9 cellular contexts compared by ENCODE assay signal in the genomic region with DNA sequence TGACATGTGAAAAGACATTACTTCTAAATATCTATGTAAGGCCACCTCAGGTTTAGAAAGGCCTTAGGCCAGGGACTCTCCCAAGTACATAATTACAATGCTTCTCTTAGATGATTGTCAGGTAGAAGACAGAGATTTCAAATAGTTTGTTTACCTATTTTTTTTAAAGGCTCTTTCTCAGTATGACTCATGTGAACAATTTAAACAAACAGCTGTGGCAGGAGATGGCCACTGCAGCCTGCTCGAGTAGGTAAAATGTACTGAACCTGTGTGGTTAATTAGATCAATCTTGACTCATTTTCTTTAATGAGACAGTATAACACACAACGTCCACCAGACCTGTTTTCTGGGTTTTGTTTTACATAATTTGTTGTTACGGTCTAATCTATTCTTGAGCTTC. TPM values are rescaled to one million over a fixed set of nuclear protein-coding genes. Genes with fewer than 3 reads are reported as not detected.
DNase-seq lines count a peak whose midpoint lies in the region; ATAC-seq, FAIRE-seq and TF ChIP-seq lines count a peak whose summit lies in the region.
"Had no signal": no experiment of that assay in that cellular context is flagged by ENCODE, and none has a peak within 500 bp of the region (broad histone marks: within the 10 kb centered on the region; RNA-seq: fewer than 3 reads in every experiment).

No MANE protein-coding gene starts in this region.

- H3K9me3 Mint-ChIP-seq in CD8-positive, alpha-beta memory T cell = no peaks in the 10 kb centered on the region

- H3K4me1 Mint-ChIP-seq in CD8-positive, alpha-beta memory T cell = peaks cover 84 to 97% (median 88%) of the 10 kb centered on the region in 3 donors

- peak overlapping the region in 6 of 8 donors; percentile 38 to 73 (median 52) for H3K27ac Mint-ChIP-seq in CD8-positive, alpha-beta memory T cell

- H3K27me3 Mint-ChIP-seq in CD8-positive, alpha-beta memory T cell = peaks cover 0 to under 1% of the 10 kb centered on the region in 2 donors

- no peaks in the 10 kb centered on the region for H3K9me3 ChIP-seq in CD8-positive, alpha-beta memory T cell (ENCODE audit: low read length)
- H3K9me3 ChIP-seq in left ventricle myocardium inferior (replicated peaks) = no peaks in the 10 kb centered on the region

- DNase-seq in CD8-positive, alpha-beta memory T cell = peak in 2 of 5 donors; percentile 11 to 37
- DNase-seq in GM19238 (ENCODE audit: insufficient read length, low spot score) = peak; percentile 10
- DNase-seq in NCI-H774 (lab: John Stamatoyannopoulos, UW) = peak; percentile 18
- DNase-seq in left colon = no peak
- no peak for DNase-seq in H54 (ENCODE audit: insufficient read length, low spot score)
- no peak for DNase-seq in left ventricle myocardium inferior
- no peak for DNase-seq in activated CD4-positive, alpha-beta T cell treated with anti-CD3 and anti-CD28 coated beads for 48 hours

- CTCF ChIA-PET in CD8-positive, alpha-beta memory T cell (lab: Charles Lee) = interaction anchor here (0.7 to 1.0 kb wide), 3 partner anchors 11 to 61 kb away, joined by 3 to 4 read pairs (median 3); no protein-coding TSS in a partner anchor

- H3K27me3 ChIP-seq in CD8-positive, alpha-beta memory T cell (ENCODE audit: insufficient read depth, low read length, poor library complexity, severe bottlenecking) = no peaks in the 10 kb centered on the region
- H3K27me3 ChIP-seq in left ventricle myocardium inferior (ENCODE audit: low read depth) = no peaks in the 10 kb centered on the region

- peaks cover 0 to 8% (median 0%) of the 10 kb centered on the region in 3 donors for H3K36me3 Mint-ChIP-seq in CD8-positive, alpha-beta memory T cell

- no peak overlapping the region for H3K4me3 ChIP-seq in CD8-positive, alpha-beta memory T cell (ENCODE audit: low read length)
- H3K4me3 ChIP-seq in left ventricle myocardium inferior = no peak overlapping the region

- no peak for FAIRE-seq in H54 (lab: Jason Lieb, UNC)

- TF ChIP-seq CTCF in left ventricle myocardium inferior (IDR thresholded peaks at IDR 0.05; ENCODE audit: borderline replicate concordance) = no peak

- intact Hi-C loops in left colon (cut with DNase I, micrococcal nuclease) = no loop called here
- intact Hi-C loops in left ventricle myocardium inferior (cut with micrococcal nuclease) = no loop called here

- POLR2A ChIA-PET in CD8-positive, alpha-beta memory T cell (lab: Charles Lee) = no interaction called here

- no peak overlapping the region for H3K27ac ChIP-seq in CD8-positive, alpha-beta memory T cell (ENCODE audit: low read depth, low read length)
- H3K27ac ChIP-seq in left ventricle myocardium inferior (replicated peaks) = no peak overlapping the region

- H3K36me3 ChIP-seq in CD8-positive, alpha-beta memory T cell (ENCODE audit: insufficient read depth, low read length) = no peaks in the 10 kb centered on the region
- H3K36me3 ChIP-seq in left ventricle myocardium inferior = no peaks in the 10 kb centered on the region

- ATAC-seq in HG03097 (IDR thresholded peaks at IDR 0.05; ENCODE audit: low FRiP score, unreplicated experiment) (peak; percentile 91), left colon (peak; percentile 77)

- H3K4me1 ChIP-seq in CD8-positive, alpha-beta memory T cell (ENCODE audit: insufficient read depth, low read length) = peaks cover 96% of the 10 kb centered on the region
- H3K4me1 ChIP-seq in left ventricle myocardium inferior = no peaks in the 10 kb centered on the region

- peak overlapping the region in 5 of 7 donors; percentile 8 to 49 (median 41) for H3K4me3 Mint-ChIP-seq in CD8-positive, alpha-beta memory T cell

- no peak for TF ChIP-seq POLR2A in H54 (IDR thresholded peaks at IDR 0.05; ENCODE audit: low read depth, low read length)

RNA-seq across cellular contexts. Expression of a gene that starts 50.2 kb away (rescaled TPM):
- total RNA-seq in CD8-positive, alpha-beta memory T cell = 10 to 100 TPM; 53.2 to 55.1 TPM
- 230 TPM for polyA plus RNA-seq in CD8-positive, alpha-beta memory T cell
- total RNA-seq in left colon = 1 to 10 TPM; 1.4 to 2.3 TPM
- 0.41 TPM for total RNA-seq in left ventricle myocardium inferior
- total RNA-seq: pulmonary artery endothelial cell had no signal

Comparison
In these comparisons a context has a peak if more than half of its experiments do, and no peak if none do; other contexts are left out.
1. DNase-seq: peak in GM19238 (single experiment) and NCI-H774 (single experiment); none in left colon (0 of 2), H54 (single experiment), left ventricle myocardium inferior (single experiment) and activated CD4-positive, alpha-beta T cell treated with anti-CD3 and anti-CD28 coated beads for 48 hours (single experiment).
2. RNA of a gene that starts 50.2 kb away (total RNA-seq): 53.2 to 55.1 TPM in CD8-positive, alpha-beta memory T cell; 1.4 to 2.3 TPM in left colon and 0.41 TPM in left ventricle myocardium inferior (single experiment); every median in the first group is over 10 times any median in the second.